18 cellular contexts compared by ENCODE assay signal in the genomic region with DNA sequence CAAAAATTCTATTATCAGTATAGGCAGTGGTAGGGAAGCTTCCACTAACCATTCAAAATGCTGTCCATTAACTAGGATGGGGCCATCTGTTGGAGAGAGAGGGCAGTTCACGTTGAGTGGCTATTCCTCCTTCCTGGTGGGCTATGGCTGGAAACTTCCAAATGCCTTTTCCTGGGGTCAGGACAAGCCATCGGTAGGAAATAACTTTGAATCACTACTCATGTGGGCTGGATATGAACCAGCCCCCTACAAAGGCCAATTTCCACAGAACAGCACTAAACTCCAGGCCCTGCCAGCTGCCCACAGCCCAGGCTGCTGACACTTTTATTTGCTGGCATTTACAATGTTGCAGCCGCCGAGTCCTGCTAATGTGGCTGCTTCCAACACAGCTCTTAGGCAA.
DNase-seq lines count a peak whose midpoint lies in the region; ATAC-seq, FAIRE-seq and TF ChIP-seq lines count a peak whose summit lies in the region.
"Had no signal": no experiment of that assay in that cellular context is flagged by ENCODE, and none has a peak within 500 bp of the region (broad histone marks: within the 10 kb centered on the region; RNA-seq: fewer than 3 reads in every experiment).

No MANE protein-coding gene starts in this region.

- H3K4me3 Mint-ChIP-seq in HFFc6, result no peak overlapping the region
- no peak overlapping the region for H3K4me3 Mint-ChIP-seq in activated T-helper 1 cell treated with anti-CD3 and anti-CD28 coated beads, Interleukin-12 subunit alpha, Interleukin-12 subunit beta, Interleukin-2, Interleukin-4 antibody, amounts not matched to agents 30 ng/mL and 10 ng/mL and 1 ng/mL, durations not matched to agents 14 hours and 24 hours and 36 hours
- H3K4me3 Mint-ChIP-seq: activated T-cell treated with anti-CD3 and anti-CD28 coated beads, Interleukin-2, amount 50 U/mL, for 4 hours; B cell; memory B cell; stimulated activated naive CD8-positive, alpha-beta T cell treated with anti-CD3 and anti-CD28 coated beads, Interleukin-15, Interleukin-2, amounts not matched to agents 100 ng/mL and 50 ng/mL, for 24 hours had no signal

- H3K27me3 ChIP-seq in kidney epithelial cell (ENCODE audit: control insufficient read depth, insufficient read depth, low read length), result no peaks in the 10 kb centered on the region

- H3K36me3 ChIP-seq in kidney epithelial cell (ENCODE audit: control insufficient read depth, insufficient read depth, low read length), result no peaks in the 10 kb centered on the region

- no peaks in the 10 kb centered on the region for H3K36me3 Mint-ChIP-seq in HFFc6 (ENCODE audit: low read depth)
- H3K36me3 Mint-ChIP-seq in activated T-helper 1 cell treated with anti-CD3 and anti-CD28 coated beads, Interleukin-12 subunit alpha, Interleukin-12 subunit beta, Interleukin-2, Interleukin-4 antibody, amounts not matched to agents 30 ng/mL and 10 ng/mL and 1 ng/mL, durations not matched to agents 14 hours and 24 hours and 36 hours (ENCODE audit: low read depth), result no peaks in the 10 kb centered on the region
- H3K36me3 Mint-ChIP-seq: memory B cell had no signal

- ATAC-seq in GM18505 (IDR thresholded peaks at IDR 0.05; ENCODE audit: unreplicated experiment) (no peak), GM18909 (IDR thresholded peaks at IDR 0.05; ENCODE audit: poor library complexity, unreplicated experiment) (no peak)
- ATAC-seq: activated CD4-positive, CD25-positive, alpha-beta regulatory T cell treated with anti-CD3 and anti-CD28 coated beads, Interleukin-2, amount 50 U/mL, for 24 hours; activated T-cell treated with anti-CD3 and anti-CD28 coated beads, Interleukin-2, amount 50 U/mL, for 4 hours had no signal

- no peak overlapping the region for H3K27ac Mint-ChIP-seq in HFFc6
- no peak overlapping the region for H3K27ac Mint-ChIP-seq in activated T-helper 1 cell treated with anti-CD3 and anti-CD28 coated beads, Interleukin-12 subunit alpha, Interleukin-12 subunit beta, Interleukin-2, Interleukin-4 antibody, amounts not matched to agents 30 ng/mL and 10 ng/mL and 1 ng/mL, durations not matched to agents 14 hours and 24 hours and 36 hours
- H3K27ac Mint-ChIP-seq: B cell; memory B cell; stimulated activated naive CD8-positive, alpha-beta T cell treated with anti-CD3 and anti-CD28 coated beads, Interleukin-15, Interleukin-2, amounts not matched to agents 100 ng/mL and 50 ng/mL, for 24 hours had no signal

- TF ChIP-seq CTCF in D721Med (IDR thresholded peaks at IDR 0.05; ENCODE audit: insufficient read depth, missing control alignments) (peak; percentile 13), HFFc6 (IDR thresholded peaks at IDR 0.05) (peak; percentile 27; the same call in 1 of the 2 replicates), VCaP (conservative IDR thresholded peaks at IDR 0.05) (no peak; the same call in 1 of the 2 replicates), kidney epithelial cell (IDR thresholded peaks at IDR 0.05; ENCODE audit: insufficient read depth, low read length, poor library complexity, severe bottlenecking) (peak; percentile 15)

- FAIRE-seq in D721Med (lab: Jason Lieb, UNC), result no peak

- H3K27me3 Mint-ChIP-seq in HFFc6 (ENCODE audit: insufficient read depth), result peaks cover 3% of the 10 kb centered on the region; the same call in 1 of the 2 replicates
- peaks cover 12% of the 10 kb centered on the region for H3K27me3 Mint-ChIP-seq in activated T-helper 1 cell treated with anti-CD3 and anti-CD28 coated beads, Interleukin-12 subunit alpha, Interleukin-12 subunit beta, Interleukin-2, Interleukin-4 antibody, amounts not matched to agents 30 ng/mL and 10 ng/mL and 1 ng/mL, durations not matched to agents 14 hours and 24 hours and 36 hours (ENCODE audit: insufficient read depth)
- H3K27me3 Mint-ChIP-seq: B cell; stimulated activated naive CD8-positive, alpha-beta T cell treated with anti-CD3 and anti-CD28 coated beads, Interleukin-15, Interleukin-2, amounts not matched to agents 100 ng/mL and 50 ng/mL, for 24 hours had no signal

- no peak overlapping the region for H3K4me3 ChIP-seq in kidney epithelial cell (ENCODE audit: low read depth, low read length)

- peaks cover 17% of the 10 kb centered on the region for H3K4me1 Mint-ChIP-seq in HFFc6 (ENCODE audit: low read depth)
- peaks cover 8% of the 10 kb centered on the region for H3K4me1 Mint-ChIP-seq in activated T-helper 1 cell treated with anti-CD3 and anti-CD28 coated beads, Interleukin-12 subunit alpha, Interleukin-12 subunit beta, Interleukin-2, Interleukin-4 antibody, amounts not matched to agents 30 ng/mL and 10 ng/mL and 1 ng/mL, durations not matched to agents 14 hours and 24 hours and 36 hours (ENCODE audit: low read depth)
- H3K4me1 Mint-ChIP-seq: B cell, memory B cell had no signal

- H3K9me3 Mint-ChIP-seq in HFFc6, result no peaks in the 10 kb centered on the region
- no peaks in the 10 kb centered on the region for H3K9me3 Mint-ChIP-seq in activated T-helper 1 cell treated with anti-CD3 and anti-CD28 coated beads, Interleukin-12 subunit alpha, Interleukin-12 subunit beta, Interleukin-2, Interleukin-4 antibody, amounts not matched to agents 30 ng/mL and 10 ng/mL and 1 ng/mL, durations not matched to agents 14 hours and 24 hours and 36 hours
- H3K9me3 Mint-ChIP-seq: activated T-cell treated with anti-CD3 and anti-CD28 coated beads, Interleukin-2, amount 50 U/mL, for 4 hours; memory B cell; stimulated activated naive CD8-positive, alpha-beta T cell treated with anti-CD3 and anti-CD28 coated beads, Interleukin-15, Interleukin-2, amounts not matched to agents 100 ng/mL and 50 ng/mL, for 24 hours had no signal

- intact Hi-C loops in posterior vena cava (cut with DNase I), result no loop called here
- intact Hi-C loops in activated T-helper 1 cell treated with anti-CD3 and anti-CD28 coated beads, Interleukin-12 subunit alpha, Interleukin-12 subunit beta, Interleukin-2, Interleukin-4 antibody, amounts not matched to agents 30 ng/mL and 10 ng/mL and 1 ng/mL, durations not matched to agents 14 hours and 24 hours and 36 hours (cut with micrococcal nuclease), result no loop called here

- peak overlapping the region; percentile 99 for H3K27ac ChIP-seq in VCaP
- H3K27ac ChIP-seq: parathyroid adenoma had no signal

- DNase-seq in D721Med (ENCODE audit: insufficient read length, low spot score) (no peak), HFFc6 (no peak), kidney epithelial cell (ENCODE audit: low read depth) (no peak), posterior vena cava (ENCODE audit: low spot score) (no peak)
- no peak for DNase-seq in activated T-helper 1 cell treated with anti-CD3 and anti-CD28 coated beads, Interleukin-12 subunit alpha, Interleukin-12 subunit beta, Interleukin-2, Interleukin-4 antibody, amounts not matched to agents 30 ng/mL and 10 ng/mL and 1 ng/mL, durations not matched to agents 14 hours and 24 hours and 36 hours (ENCODE audit: low spot score)
- DNase-seq: activated T-cell treated with anti-CD3 and anti-CD28 coated beads, Interleukin-2, amount 50 U/mL, for 4 hours; effector CD8-positive, alpha-beta T cell; hippocampal formation; NCI-H1092; stimulated activated CD4-positive, alpha-beta T cell treated with anti-CD3 and anti-CD28 coated beads, Interleukin-4, amount 100 ng/mL, for 1 hour had no signal

- TF ChIP-seq POLR2A in GM18505 (IDR thresholded peaks at IDR 0.05; ENCODE audit: borderline replicate concordance, extremely low read depth, insufficient read depth, insufficient read length), result no peak
